ENCODE assay signal across 20 cellular contexts in genomic region chr7:46738713-46739220, GRCh38.
"Had no signal": no experiment of that assay in that cellular context is flagged by ENCODE, and none has a peak within 500 bp of the region (broad histone marks: within the 10 kb centered on the region; RNA-seq: fewer than 3 reads in every experiment).

No MANE protein-coding gene starts in this region.

- H3K27ac Mint-ChIP-seq: activated naive CD8-positive, alpha-beta T cell treated with anti-CD3 and anti-CD28 coated beads, Interleukin-2, amount 10 ng/mL, durations not matched to agents 7 days and 5 days; activated T-cell treated with anti-CD3 and anti-CD28 coated beads, Interleukin-2, amount 50 U/mL, for 24 hours; activated T-helper 17 cell treated with anti-CD3 and anti-CD28 coated beads, Interleukin-2, amount 50 U/mL, for 72 hours; endodermal cell; natural killer cell; stimulated activated naive B cell treated with anti-CD40 and anti-IgM and Interleukin-4, amounts not matched to agents 10 μg/mL and 1 μg/mL and 100 μg/mL, for 72 hours; T-cell; T-helper 2 cell treated with Interferon-gamma antibody and Interleukin-4, amounts not matched to agents 5 μg/mL and 100 μg/mL, for 36 hours had no signal

- ATAC-seq: activated T-helper 17 cell treated with anti-CD3 and anti-CD28 coated beads, Interleukin-2, amount 50 U/mL, for 72 hours; natural killer cell; stimulated activated naive B cell treated with anti-CD40 and anti-IgM and Interleukin-4, amounts not matched to agents 10 μg/mL and 1 μg/mL and 100 μg/mL, for 72 hours; T-cell; upper lobe of right lung had no signal

- H3K27me3 ChIP-seq: upper lobe of right lung had no signal

- DNase-seq: activated naive CD4-positive, alpha-beta T cell; activated naive CD8-positive, alpha-beta T cell treated with anti-CD3 and anti-CD28 coated beads, Interleukin-2, amount 10 ng/mL, durations not matched to agents 7 days and 5 days; activated T-cell treated with anti-CD3 and anti-CD28 coated beads, Interleukin-2, amount 50 U/mL, for 24 hours; amniotic stem cell; cerebellar nuclear complex; endodermal cell; left ventricle myocardium superior; mammary epithelial cell; midbrain; natural killer cell; retina; stimulated activated CD4-positive, alpha-beta T cell treated with anti-CD3 and anti-CD28 coated beads, Interleukin-2, amount 100 ng/mL, for 48 hours; stimulated activated CD8-positive, alpha-beta memory T cell treated with anti-CD3 and anti-CD28 coated beads, Interleukin-4, amount 100 ng/mL, for 48 hours; stimulated activated naive B cell treated with anti-CD40 and anti-IgM and Interleukin-4, amounts not matched to agents 10 μg/mL and 1 μg/mL and 100 μg/mL, for 72 hours; T-cell; upper lobe of right lung; WERI-Rb-1 had no signal

- H3K9me3 Mint-ChIP-seq: activated T-helper 17 cell treated with anti-CD3 and anti-CD28 coated beads, Interleukin-2, amount 50 U/mL, for 72 hours; stimulated activated naive B cell treated with anti-CD40 and anti-IgM and Interleukin-4, amounts not matched to agents 10 μg/mL and 1 μg/mL and 100 μg/mL, for 72 hours had no signal

- H3K4me1 ChIP-seq: upper lobe of right lung had no signal

- H3K36me3 ChIP-seq: upper lobe of right lung, WERI-Rb-1 had no signal

- H3K27me3 Mint-ChIP-seq: activated naive CD8-positive, alpha-beta T cell treated with anti-CD3 and anti-CD28 coated beads, Interleukin-2, amount 10 ng/mL, durations not matched to agents 7 days and 5 days; activated T-cell treated with anti-CD3 and anti-CD28 coated beads, Interleukin-2, amount 50 U/mL, for 24 hours; activated T-helper 17 cell treated with anti-CD3 and anti-CD28 coated beads, Interleukin-2, amount 50 U/mL, for 72 hours; stimulated activated naive B cell treated with anti-CD40 and anti-IgM and Interleukin-4, amounts not matched to agents 10 μg/mL and 1 μg/mL and 100 μg/mL, for 72 hours; T-cell had no signal

- H3K4me3 ChIP-seq: coronary artery, upper lobe of right lung had no signal

- H3K36me3 Mint-ChIP-seq: activated naive CD8-positive, alpha-beta T cell treated with anti-CD3 and anti-CD28 coated beads, Interleukin-2, amount 10 ng/mL, durations not matched to agents 7 days and 5 days; natural killer cell; stimulated activated naive B cell treated with anti-CD40 and anti-IgM and Interleukin-4, amounts not matched to agents 10 μg/mL and 1 μg/mL and 100 μg/mL, for 72 hours; T-cell had no signal

- H3K4me3 Mint-ChIP-seq: activated naive CD8-positive, alpha-beta T cell treated with anti-CD3 and anti-CD28 coated beads, Interleukin-2, amount 10 ng/mL, durations not matched to agents 7 days and 5 days; activated T-cell treated with anti-CD3 and anti-CD28 coated beads, Interleukin-2, amount 50 U/mL, for 24 hours; activated T-helper 17 cell treated with anti-CD3 and anti-CD28 coated beads, Interleukin-2, amount 50 U/mL, for 72 hours; endodermal cell; natural killer cell; stimulated activated naive B cell treated with anti-CD40 and anti-IgM and Interleukin-4, amounts not matched to agents 10 μg/mL and 1 μg/mL and 100 μg/mL, for 72 hours; T-cell; T-helper 2 cell treated with Interferon-gamma antibody and Interleukin-4, amounts not matched to agents 5 μg/mL and 100 μg/mL, for 36 hours had no signal

- H3K27ac ChIP-seq: coronary artery, upper lobe of right lung, WERI-Rb-1 had no signal

- H3K4me1 Mint-ChIP-seq: activated naive CD8-positive, alpha-beta T cell treated with anti-CD3 and anti-CD28 coated beads, Interleukin-2, amount 10 ng/mL, durations not matched to agents 7 days and 5 days; activated T-helper 17 cell treated with anti-CD3 and anti-CD28 coated beads, Interleukin-2, amount 50 U/mL, for 72 hours; endodermal cell; natural killer cell; stimulated activated naive B cell treated with anti-CD40 and anti-IgM and Interleukin-4, amounts not matched to agents 10 μg/mL and 1 μg/mL and 100 μg/mL, for 72 hours; T-cell had no signal

- H3K9me3 ChIP-seq: upper lobe of right lung had no signal
